In genomic region chr17:39739885-39740356, GRCh38 we compare ENCODE assay signal across 1 cellular context.
TF ChIP-seq lines count a peak whose summit lies in the region.

No MANE protein-coding gene starts in this region.

TF ChIP-seq in HepG2, 621 proteins besides CTCF, POLR2A, EP300 and RAD21 (continued from another document and continues in another):
- no peak for TF ChIP-seq ZBTB39 (CRISPR knock-in tag; IDR thresholded peaks at IDR 0.05)
- TF ChIP-seq, protein P1, sequence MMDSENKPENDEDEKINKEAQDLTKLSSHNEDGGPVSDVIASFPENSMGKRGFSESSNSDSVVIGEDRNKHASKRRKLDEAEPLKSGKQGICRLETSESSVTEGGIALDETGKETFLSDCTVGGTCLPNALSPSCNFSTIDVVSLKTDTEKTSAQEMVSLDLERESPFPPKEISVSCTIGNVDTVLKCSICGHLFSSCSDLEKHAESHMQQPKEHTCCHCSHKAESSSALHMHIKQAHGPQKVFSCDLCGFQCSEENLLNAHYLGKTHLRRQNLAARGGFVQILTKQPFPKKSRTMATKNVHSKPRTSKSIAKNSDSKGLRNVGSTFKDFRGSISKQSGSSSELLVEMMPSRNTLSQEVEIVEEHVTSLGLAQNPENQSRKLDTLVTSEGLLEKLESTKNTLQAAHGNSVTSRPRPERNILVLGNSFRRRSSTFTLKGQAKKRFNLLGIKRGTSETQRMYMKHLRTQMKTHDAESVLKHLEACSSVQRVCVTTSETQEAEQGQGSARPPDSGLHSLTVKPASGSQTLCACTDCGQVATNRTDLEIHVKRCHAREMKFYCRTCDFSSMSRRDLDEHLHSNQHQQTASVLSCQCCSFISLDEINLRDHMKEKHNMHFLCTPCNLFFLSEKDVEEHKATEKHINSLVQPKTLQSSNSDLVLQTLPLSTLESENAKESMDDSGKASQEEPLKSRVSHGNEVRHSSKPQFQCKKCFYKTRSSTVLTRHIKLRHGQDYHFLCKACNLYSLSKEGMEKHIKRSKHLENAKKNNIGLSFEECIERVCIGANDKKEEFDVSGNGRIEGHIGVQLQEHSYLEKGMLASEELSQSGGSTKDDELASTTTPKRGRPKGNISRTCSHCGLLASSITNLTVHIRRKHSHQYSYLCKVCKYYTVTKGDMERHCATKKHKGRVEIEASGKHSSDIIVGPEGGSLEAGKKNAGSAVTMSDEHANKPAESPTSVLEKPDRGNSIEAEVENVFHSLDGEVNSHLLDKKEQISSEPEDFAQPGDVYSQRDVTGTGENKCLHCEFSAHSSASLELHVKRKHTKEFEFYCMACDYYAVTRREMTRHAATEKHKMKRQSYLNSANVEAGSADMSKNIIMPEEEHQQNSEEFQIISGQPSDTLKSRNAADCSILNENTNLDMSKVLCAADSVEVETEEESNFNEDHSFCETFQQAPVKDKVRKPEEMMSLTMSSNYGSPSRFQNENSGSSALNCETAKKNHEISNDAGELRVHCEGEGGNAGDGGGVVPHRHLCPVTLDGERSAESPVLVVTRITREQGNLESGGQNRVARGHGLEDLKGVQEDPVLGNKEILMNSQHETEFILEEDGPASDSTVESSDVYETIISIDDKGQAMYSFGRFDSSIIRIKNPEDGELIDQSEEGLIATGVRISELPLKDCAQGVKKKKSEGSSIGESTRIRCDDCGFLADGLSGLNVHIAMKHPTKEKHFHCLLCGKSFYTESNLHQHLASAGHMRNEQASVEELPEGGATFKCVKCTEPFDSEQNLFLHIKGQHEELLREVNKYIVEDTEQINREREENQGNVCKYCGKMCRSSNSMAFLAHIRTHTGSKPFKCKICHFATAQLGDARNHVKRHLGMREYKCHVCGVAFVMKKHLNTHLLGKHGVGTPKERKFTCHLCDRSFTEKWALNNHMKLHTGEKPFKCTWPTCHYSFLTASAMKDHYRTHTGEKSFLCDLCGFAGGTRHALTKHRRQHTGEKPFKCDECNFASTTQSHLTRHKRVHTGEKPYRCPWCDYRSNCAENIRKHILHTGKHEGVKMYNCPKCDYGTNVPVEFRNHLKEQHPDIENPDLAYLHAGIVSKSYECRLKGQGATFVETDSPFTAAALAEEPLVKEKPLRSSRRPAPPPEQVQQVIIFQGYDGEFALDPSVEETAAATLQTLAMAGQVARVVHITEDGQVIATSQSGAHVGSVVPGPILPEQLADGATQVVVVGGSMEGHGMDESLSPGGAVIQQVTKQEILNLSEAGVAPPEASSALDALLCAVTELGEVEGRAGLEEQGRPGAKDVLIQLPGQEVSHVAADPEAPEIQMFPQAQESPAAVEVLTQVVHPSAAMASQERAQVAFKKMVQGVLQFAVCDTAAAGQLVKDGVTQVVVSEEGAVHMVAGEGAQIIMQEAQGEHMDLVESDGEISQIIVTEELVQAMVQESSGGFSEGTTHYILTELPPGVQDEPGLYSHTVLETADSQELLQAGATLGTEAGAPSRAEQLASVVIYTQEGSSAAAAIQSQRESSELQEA (CRISPR knock-in tag; IDR thresholded peaks at IDR 0.05; ENCODE audit: not compliant biosample characterization) = no peak
- 0 out of 2 replicates have a peak, but pooled peaks have one; percentile 0 for TF ChIP-seq ZNF740 (CRISPR knock-in tag; IDR thresholded peaks at IDR 0.05)
- no peak for TF ChIP-seq ARNTL (CRISPR knock-in tag; IDR thresholded peaks at IDR 0.05)
- TF ChIP-seq, protein P2, sequence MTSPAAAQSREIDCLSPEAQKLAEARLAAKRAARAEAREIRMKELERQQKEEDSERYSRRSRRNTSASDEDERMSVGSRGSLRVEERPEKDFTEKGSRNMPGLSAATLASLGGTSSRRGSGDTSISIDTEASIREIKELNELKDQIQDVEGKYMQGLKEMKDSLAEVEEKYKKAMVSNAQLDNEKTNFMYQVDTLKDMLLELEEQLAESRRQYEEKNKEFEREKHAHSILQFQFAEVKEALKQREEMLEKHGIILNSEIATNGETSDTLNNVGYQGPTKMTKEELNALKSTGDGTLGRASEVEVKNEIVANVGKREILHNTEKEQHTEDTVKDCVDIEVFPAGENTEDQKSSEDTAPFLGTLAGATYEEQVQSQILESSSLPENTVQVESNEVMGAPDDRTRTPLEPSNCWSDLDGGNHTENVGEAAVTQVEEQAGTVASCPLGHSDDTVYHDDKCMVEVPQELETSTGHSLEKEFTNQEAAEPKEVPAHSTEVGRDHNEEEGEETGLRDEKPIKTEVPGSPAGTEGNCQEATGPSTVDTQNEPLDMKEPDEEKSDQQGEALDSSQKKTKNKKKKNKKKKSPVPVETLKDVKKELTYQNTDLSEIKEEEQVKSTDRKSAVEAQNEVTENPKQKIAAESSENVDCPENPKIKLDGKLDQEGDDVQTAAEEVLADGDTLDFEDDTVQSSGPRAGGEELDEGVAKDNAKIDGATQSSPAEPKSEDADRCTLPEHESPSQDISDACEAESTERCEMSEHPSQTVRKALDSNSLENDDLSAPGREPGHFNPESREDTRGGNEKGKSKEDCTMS (CRISPR knock-in tag; conservative IDR thresholded peaks at IDR 0.05) = no peak
- TF ChIP-seq RBM39 (IDR thresholded peaks at IDR 0.05; ENCODE audit: low read depth, low read length, poor library complexity, severe bottlenecking) = peak; percentile 21
- no peak for TF ChIP-seq THYN1 (CRISPR knock-in tag; IDR thresholded peaks at IDR 0.05; ENCODE audit: borderline replicate concordance, low read depth)
- no peak for TF ChIP-seq MAZ (IDR thresholded peaks at IDR 0.05; ENCODE audit: borderline replicate concordance, low read depth, low read length)
- no peak for TF ChIP-seq MAZ (CRISPR knock-in tag; IDR thresholded peaks at IDR 0.05; ENCODE audit: low read depth)
- TF ChIP-seq, protein P3, sequence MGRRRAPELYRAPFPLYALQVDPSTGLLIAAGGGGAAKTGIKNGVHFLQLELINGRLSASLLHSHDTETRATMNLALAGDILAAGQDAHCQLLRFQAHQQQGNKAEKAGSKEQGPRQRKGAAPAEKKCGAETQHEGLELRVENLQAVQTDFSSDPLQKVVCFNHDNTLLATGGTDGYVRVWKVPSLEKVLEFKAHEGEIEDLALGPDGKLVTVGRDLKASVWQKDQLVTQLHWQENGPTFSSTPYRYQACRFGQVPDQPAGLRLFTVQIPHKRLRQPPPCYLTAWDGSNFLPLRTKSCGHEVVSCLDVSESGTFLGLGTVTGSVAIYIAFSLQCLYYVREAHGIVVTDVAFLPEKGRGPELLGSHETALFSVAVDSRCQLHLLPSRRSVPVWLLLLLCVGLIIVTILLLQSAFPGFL (CRISPR knock-in tag; IDR thresholded peaks at IDR 0.05) = no peak
- no peak for TF ChIP-seq NBN (conservative IDR thresholded peaks at IDR 0.05)
- no peak for TF ChIP-seq TSC22D2 (CRISPR knock-in tag; IDR thresholded peaks at IDR 0.05; ENCODE audit: borderline replicate concordance)
- no peak for TF ChIP-seq ZNF224 (CRISPR knock-in tag; IDR thresholded peaks at IDR 0.05)
- TF ChIP-seq, protein P4, sequence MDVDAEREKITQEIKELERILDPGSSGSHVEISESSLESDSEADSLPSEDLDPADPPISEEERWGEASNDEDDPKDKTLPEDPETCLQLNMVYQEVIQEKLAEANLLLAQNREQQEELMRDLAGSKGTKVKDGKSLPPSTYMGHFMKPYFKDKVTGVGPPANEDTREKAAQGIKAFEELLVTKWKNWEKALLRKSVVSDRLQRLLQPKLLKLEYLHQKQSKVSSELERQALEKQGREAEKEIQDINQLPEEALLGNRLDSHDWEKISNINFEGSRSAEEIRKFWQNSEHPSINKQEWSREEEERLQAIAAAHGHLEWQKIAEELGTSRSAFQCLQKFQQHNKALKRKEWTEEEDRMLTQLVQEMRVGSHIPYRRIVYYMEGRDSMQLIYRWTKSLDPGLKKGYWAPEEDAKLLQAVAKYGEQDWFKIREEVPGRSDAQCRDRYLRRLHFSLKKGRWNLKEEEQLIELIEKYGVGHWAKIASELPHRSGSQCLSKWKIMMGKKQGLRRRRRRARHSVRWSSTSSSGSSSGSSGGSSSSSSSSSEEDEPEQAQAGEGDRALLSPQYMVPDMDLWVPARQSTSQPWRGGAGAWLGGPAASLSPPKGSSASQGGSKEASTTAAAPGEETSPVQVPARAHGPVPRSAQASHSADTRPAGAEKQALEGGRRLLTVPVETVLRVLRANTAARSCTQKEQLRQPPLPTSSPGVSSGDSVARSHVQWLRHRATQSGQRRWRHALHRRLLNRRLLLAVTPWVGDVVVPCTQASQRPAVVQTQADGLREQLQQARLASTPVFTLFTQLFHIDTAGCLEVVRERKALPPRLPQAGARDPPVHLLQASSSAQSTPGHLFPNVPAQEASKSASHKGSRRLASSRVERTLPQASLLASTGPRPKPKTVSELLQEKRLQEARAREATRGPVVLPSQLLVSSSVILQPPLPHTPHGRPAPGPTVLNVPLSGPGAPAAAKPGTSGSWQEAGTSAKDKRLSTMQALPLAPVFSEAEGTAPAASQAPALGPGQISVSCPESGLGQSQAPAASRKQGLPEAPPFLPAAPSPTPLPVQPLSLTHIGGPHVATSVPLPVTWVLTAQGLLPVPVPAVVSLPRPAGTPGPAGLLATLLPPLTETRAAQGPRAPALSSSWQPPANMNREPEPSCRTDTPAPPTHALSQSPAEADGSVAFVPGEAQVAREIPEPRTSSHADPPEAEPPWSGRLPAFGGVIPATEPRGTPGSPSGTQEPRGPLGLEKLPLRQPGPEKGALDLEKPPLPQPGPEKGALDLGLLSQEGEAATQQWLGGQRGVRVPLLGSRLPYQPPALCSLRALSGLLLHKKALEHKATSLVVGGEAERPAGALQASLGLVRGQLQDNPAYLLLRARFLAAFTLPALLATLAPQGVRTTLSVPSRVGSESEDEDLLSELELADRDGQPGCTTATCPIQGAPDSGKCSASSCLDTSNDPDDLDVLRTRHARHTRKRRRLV (CRISPR knock-in tag; IDR thresholded peaks at IDR 0.05) = no peak
- TF ChIP-seq DR1 (CRISPR knock-in tag; IDR thresholded peaks at IDR 0.05) = no peak
- no peak for TF ChIP-seq DMAP1 (CRISPR knock-in tag; IDR thresholded peaks at IDR 0.05)
- no peak; the same call in 1 of the 2 replicates for TF ChIP-seq POLR2G (IDR thresholded peaks at IDR 0.05; ENCODE audit: low read depth, low read length)
- no peak for TF ChIP-seq ATF3 (CRISPR knock-in tag; IDR thresholded peaks at IDR 0.05)
- peak; percentile 63; the same call in 1 of the 2 replicates for TF ChIP-seq ZNF256 (CRISPR knock-in tag; conservative IDR thresholded peaks at IDR 0.05)
- TF ChIP-seq ZNF251 (CRISPR knock-in tag; IDR thresholded peaks at IDR 0.05) = no peak
- no peak for TF ChIP-seq ZBTB38 (CRISPR knock-in tag; IDR thresholded peaks at IDR 0.05)
- TF ChIP-seq ZSCAN22 (CRISPR knock-in tag; IDR thresholded peaks at IDR 0.05) = no peak
- no peak for TF ChIP-seq CENPBD1 (CRISPR knock-in tag; IDR thresholded peaks at IDR 0.05; ENCODE audit: borderline replicate concordance, low read depth)
- TF ChIP-seq POLR2AphosphoS2 (IDR thresholded peaks at IDR 0.05; ENCODE audit: low read depth, low read length) = no peak
- no peak for TF ChIP-seq ZBTB20 (CRISPR knock-in tag; IDR thresholded peaks at IDR 0.05; ENCODE audit: borderline replicate concordance, low read depth)
- no peak for TF ChIP-seq MTA3 (CRISPR knock-in tag; IDR thresholded peaks at IDR 0.05)
- TF ChIP-seq ZKSCAN8 (CRISPR knock-in tag; IDR thresholded peaks at IDR 0.05; ENCODE audit: borderline replicate concordance) = no peak
- no peak for TF ChIP-seq ZNF34 (CRISPR knock-in tag; IDR thresholded peaks at IDR 0.05; ENCODE audit: borderline replicate concordance)
- TF ChIP-seq TEAD3 (CRISPR knock-in tag; optimal IDR thresholded peaks at IDR 0.05; ENCODE audit: borderline replicate concordance) = no peak
- TF ChIP-seq MEIS1 (CRISPR knock-in tag; IDR thresholded peaks at IDR 0.05; ENCODE audit: borderline replicate concordance) = no peak
- TF ChIP-seq, protein P5, sequence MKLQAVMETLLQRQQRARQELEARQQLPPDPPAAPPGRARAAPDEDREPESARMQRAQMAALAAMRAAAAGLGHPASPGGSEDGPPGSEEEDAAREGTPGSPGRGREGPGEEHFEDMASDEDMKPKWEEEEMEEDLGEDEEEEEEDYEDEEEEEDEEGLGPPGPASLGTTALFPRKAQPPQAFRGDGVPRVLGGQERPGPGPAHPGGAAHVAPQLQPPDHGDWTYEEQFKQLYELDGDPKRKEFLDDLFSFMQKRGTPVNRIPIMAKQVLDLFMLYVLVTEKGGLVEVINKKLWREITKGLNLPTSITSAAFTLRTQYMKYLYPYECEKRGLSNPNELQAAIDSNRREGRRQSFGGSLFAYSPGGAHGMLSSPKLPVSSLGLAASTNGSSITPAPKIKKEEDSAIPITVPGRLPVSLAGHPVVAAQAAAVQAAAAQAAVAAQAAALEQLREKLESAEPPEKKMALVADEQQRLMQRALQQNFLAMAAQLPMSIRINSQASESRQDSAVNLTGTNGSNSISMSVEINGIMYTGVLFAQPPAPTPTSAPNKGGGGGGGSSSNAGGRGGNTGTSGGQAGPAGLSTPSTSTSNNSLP (IDR thresholded peaks at IDR 0.05; ENCODE audit: low read depth, low read length) = no peak
- TF ChIP-seq NFE2L1 (CRISPR knock-in tag; IDR thresholded peaks at IDR 0.05; ENCODE audit: borderline replicate concordance) = 0 out of 2 replicates have a peak, but pooled peaks have one; percentile 8
